11 cellular contexts compared by ENCODE assay signal in genomic region chr18:58525517-58525916, GRCh38.
DNase-seq lines count a peak whose midpoint lies in the region; ATAC-seq and TF ChIP-seq lines count a peak whose summit lies in the region.
"Had no signal": no experiment of that assay in that cellular context is flagged by ENCODE, and none has a peak within 500 bp of the region (broad histone marks: within the 10 kb centered on the region; RNA-seq: fewer than 3 reads in every experiment).

No MANE protein-coding gene starts in this region.

- no peak overlapping the region for H3K27ac Mint-ChIP-seq in natural killer cell

- H3K4me3 Mint-ChIP-seq in natural killer cell: no peak overlapping the region
- H3K4me3 Mint-ChIP-seq: H9 had no signal

- H3K4me2 ChIP-seq in OCI-LY3 (ENCODE audit: low read length) (peak overlapping the region; percentile 70), trophoblast cell (ENCODE audit: low read length) (no peak overlapping the region)

- peaks cover 15 to 25% of the 10 kb centered on the region in 2 donors for H3K27me3 Mint-ChIP-seq in natural killer cell (ENCODE audit: low read depth in 2 of 2)

- intact Hi-C loops in natural killer cell (cut with micrococcal nuclease) (no loop called here), sigmoid colon (cut with DNase I) (no loop called here)

- H2BK5ac ChIP-seq in trophoblast cell (ENCODE audit: low read depth, low read length, poor library complexity): no peak overlapping the region

- H3K4me1 ChIP-seq in OCI-LY3 (ENCODE audit: low read length) (peaks cover 59% of the 10 kb centered on the region), trophoblast cell (ENCODE audit: control insufficient read depth in 1 of 2, insufficient read depth in 2 of 2, low read length in 2 of 2) (peaks cover 0 to 3% of the 10 kb centered on the region in 2 experiments), sigmoid colon (no peaks in the 10 kb centered on the region)
- H3K4me1 ChIP-seq: parathyroid adenoma had no signal

- H3K23ac ChIP-seq in trophoblast cell (ENCODE audit: low read length): no peak overlapping the region

- H3K36me3 ChIP-seq in OCI-LY3 (replicated peaks; ENCODE audit: low read depth, low read length): no peaks in the 10 kb centered on the region
- H3K36me3 ChIP-seq in trophoblast cell (ENCODE audit: control insufficient read depth in 1 of 2, insufficient read depth in 2 of 2, low read length in 2 of 2): no peaks in the 10 kb centered on the region
- no peaks in the 10 kb centered on the region for H3K36me3 ChIP-seq in sigmoid colon

- H3K9me3 ChIP-seq in OCI-LY3 (ENCODE audit: insufficient read depth, low read length): no peaks in the 10 kb centered on the region
- no peaks in the 10 kb centered on the region for H3K9me3 ChIP-seq in trophoblast cell (ENCODE audit: insufficient read depth, low read depth, low read length)
- H3K9me3 ChIP-seq in sigmoid colon: no peaks in the 10 kb centered on the region

- H3K4me1 Mint-ChIP-seq in natural killer cell: peaks cover 0 to 4% of the 10 kb centered on the region in 2 donors

- no peak overlapping the region for H3K4ac ChIP-seq in trophoblast cell (ENCODE audit: low read depth, low read length)

- H4K8ac ChIP-seq in trophoblast cell (ENCODE audit: low read depth, low read length): no peak overlapping the region

- H3K27me3 ChIP-seq in OCI-LY3 (ENCODE audit: low read depth, low read length): peaks cover 62% of the 10 kb centered on the region
- peaks cover 2% of the 10 kb centered on the region for H3K27me3 ChIP-seq in trophoblast cell (ENCODE audit: insufficient read depth, low read length)
- no peaks in the 10 kb centered on the region for H3K27me3 ChIP-seq in sigmoid colon

- DNase-seq in GM03348 (ENCODE audit: low spot score) (peak; percentile 37), natural killer cell (no peak), trophoblast cell (no peak), SIG-M5 treated with dmso at 0.1 percent for 504 hours (lab: John Stamatoyannopoulos, UW; ENCODE audit: unreplicated experiment) (no peak), OCI-M2 (lab: John Stamatoyannopoulos, UW; ENCODE audit: unreplicated experiment) (no peak), sigmoid colon (no peak)
- DNase-seq: effector CD4-positive, alpha-beta T cell; H9 had no signal

- H2AFZ ChIP-seq in OCI-LY3 (ENCODE audit: low read depth, low read length): no peak overlapping the region; the same call in 1 of the 2 replicates
- no peak overlapping the region for H2AFZ ChIP-seq in trophoblast cell (ENCODE audit: insufficient read depth, low read length, poor library complexity)
- H2AFZ ChIP-seq: parathyroid adenoma had no signal

- H2AK5ac ChIP-seq in trophoblast cell (ENCODE audit: low read length): no peak overlapping the region

- H4K91ac ChIP-seq in trophoblast cell (ENCODE audit: low read depth, low read length): no peak overlapping the region

- no peak overlapping the region for H4K12ac ChIP-seq in trophoblast cell (ENCODE audit: low read depth, low read length)

- no peaks in the 10 kb centered on the region for H4K20me1 ChIP-seq in OCI-LY3 (ENCODE audit: insufficient read depth, low read length)

- no peak for TF ChIP-seq POLR2A in sigmoid colon (IDR thresholded peaks at IDR 0.05)

- H3K79me1 ChIP-seq in trophoblast cell (ENCODE audit: low read length): no peaks in the 10 kb centered on the region

- TF ChIP-seq CTCF in OCI-LY3 (IDR thresholded peaks at IDR 0.05; ENCODE audit: low read depth, low read length): no peak
- no peak for TF ChIP-seq CTCF in natural killer cell (IDR thresholded peaks at IDR 0.05)
- TF ChIP-seq CTCF in sigmoid colon (IDR thresholded peaks at IDR 0.05): no peak

- no peak overlapping the region for H3K18ac ChIP-seq in trophoblast cell (ENCODE audit: low read length)

- WGBS in trophoblast cell (ENCODE audit: extremely low coverage, insufficient coverage, insufficient read length): no CpG with 5 or more reads among the region's 12 CpGs
- 78 to 94% methylated on average over 12 of the region's 12 CpGs for WGBS in sigmoid colon, 2 donors

- no peaks in the 10 kb centered on the region for H3K36me3 Mint-ChIP-seq in natural killer cell

- no peak overlapping the region for H3K14ac ChIP-seq in trophoblast cell (ENCODE audit: low read length)

- no peaks in the 10 kb centered on the region for H3K9me3 Mint-ChIP-seq in natural killer cell

- H3K79me2 ChIP-seq in OCI-LY3 (ENCODE audit: low read length) (no peaks in the 10 kb centered on the region), trophoblast cell (ENCODE audit: control insufficient read depth, insufficient read depth, low read length, poor library complexity) (no peaks in the 10 kb centered on the region)
- H3K79me2 ChIP-seq: parathyroid adenoma had no signal

- peak overlapping the region; percentile 5; the same call in 1 of the 2 replicates for H3K9ac ChIP-seq in OCI-LY3 (ENCODE audit: low read length)
- no peak overlapping the region for H3K9ac ChIP-seq in trophoblast cell (ENCODE audit: low read length)
- H3K9ac ChIP-seq: parathyroid adenoma had no signal

- no peak for TF ChIP-seq EP300 in sigmoid colon (IDR thresholded peaks at IDR 0.05)

- ATAC-seq in GM21529 (IDR thresholded peaks at IDR 0.05; ENCODE audit: unreplicated experiment) (peak; percentile 50), natural killer cell (peak in 2 of 3 donors; percentile 47 to 50)

- peak overlapping the region; percentile 20 for H3K27ac ChIP-seq in OCI-LY3 (ENCODE audit: low read length)
- H3K27ac ChIP-seq in trophoblast cell (ENCODE audit: low read depth, low read length): no peak overlapping the region
- no peak overlapping the region for H3K27ac ChIP-seq in sigmoid colon
- H3K27ac ChIP-seq: parathyroid adenoma had no signal

- H2BK120ac ChIP-seq in trophoblast cell (ENCODE audit: insufficient read depth, low read length, poor library complexity): no peak overlapping the region

- no peak overlapping the region for H2BK12ac ChIP-seq in trophoblast cell (ENCODE audit: low read length)

- H3K4me3 ChIP-seq in OCI-LY3 (ENCODE audit: low read length): peak overlapping the region; percentile 42
- no peak overlapping the region for H3K4me3 ChIP-seq in trophoblast cell (ENCODE audit: low read depth, low read length)
- no peak overlapping the region for H3K4me3 ChIP-seq in sigmoid colon
